Comparison of ENCODE assay signal across 21 cellular contexts in genomic region chr6:168615837-168616236, GRCh38.
DNase-seq lines count a peak whose midpoint lies in the region; ATAC-seq and TF ChIP-seq lines count a peak whose summit lies in the region.
"Had no signal": no experiment of that assay in that cellular context is flagged by ENCODE, and none has a peak within 500 bp of the region (broad histone marks: within the 10 kb centered on the region; RNA-seq: fewer than 3 reads in every experiment).

No MANE protein-coding gene starts in this region.

- ATAC-seq in GM21423 (IDR thresholded peaks at IDR 0.05; ENCODE audit: unreplicated experiment) (no peak), HG02610 (IDR thresholded peaks at IDR 0.05; ENCODE audit: unreplicated experiment) (no peak)
- ATAC-seq: CD8-positive, alpha-beta T cell; PC-3; T-cell had no signal

- no peaks in the 10 kb centered on the region for H3K4me1 ChIP-seq in prostate gland (replicated peaks)

- H3K36me3 ChIP-seq in prostate gland, result no peaks in the 10 kb centered on the region
- H3K36me3 ChIP-seq: BLaER1 had no signal

- DNase-seq in COLO668 (lab: John Stamatoyannopoulos, UW; ENCODE audit: unreplicated experiment), result peak; percentile 2
- DNase-seq in DMS53 treated with DMSO at 0.1 percent for 48 hours (lab: John Stamatoyannopoulos, UW; ENCODE audit: unreplicated experiment), result peak; percentile 26
- peak; percentile 29 for DNase-seq in NCI-H774 (lab: John Stamatoyannopoulos, UW)
- DNase-seq in prostate gland (ENCODE audit: low spot score), result peak; percentile 66
- no peak for DNase-seq in activated gamma-delta T cell treated with Interleukin-2 at 50 U/mL for 16 hours
- DNase-seq in GM13977 (ENCODE audit: low spot score), result no peak
- DNase-seq: CD8-positive, alpha-beta T cell; GOT3; MM.1S; NCI-H1105; NCI-H1694 treated with DMSO at 0.1 percent for 48 hours; NCI-H446 treated with DMSO at 0.1 percent for 48 hours; NCI-H748 treated with DMSO at 0.1 percent for 48 hours; PC-3; RPMI8226; SHP77 treated with DMSO at 0.1 percent for 48 hours; SK-N-SH; T-cell had no signal

- TF ChIP-seq POLR2A in prostate gland (IDR thresholded peaks at IDR 0.05), result no peak

- intact Hi-C loops in prostate gland (cut with DNase I), result loop anchor here (5.0 kb wide), 1 partner anchor 266 kb away; no protein-coding TSS in a partner anchor

- no peak for TF ChIP-seq CTCF in prostate gland (IDR thresholded peaks at IDR 0.05)
- TF ChIP-seq CTCF in GM13977 (IDR thresholded peaks at IDR 0.05; ENCODE audit: extremely low read depth, insufficient read depth, missing control alignments), result no peak

- no peaks in the 10 kb centered on the region for H3K9me3 ChIP-seq in prostate gland
- H3K9me3 ChIP-seq: SK-N-SH had no signal

- in situ Hi-C loops in GM13977 (cut with MboI; ENCODE audit: low pct_unique_long_range_greater_than_20kb, low sequenced_read_pairs, unreplicated experiment), result no loop called here

- WGBS in prostate gland, result 47% methylated on average over 6 of the region's 6 CpGs

- no peak overlapping the region for H3K4me3 ChIP-seq in prostate gland
- H3K4me3 ChIP-seq: BLaER1 had no signal

- H3K27ac ChIP-seq in prostate gland, result peak overlapping the region; percentile 0 to 25
- H3K27ac ChIP-seq: BLaER1 had no signal

- no peaks in the 10 kb centered on the region for H3K27me3 ChIP-seq in prostate gland (replicated peaks; ENCODE audit: insufficient read depth)
- H3K27me3 ChIP-seq: BLaER1 had no signal

Comparison
In these comparisons a context has a peak if more than half of its experiments do, and no peak if none do; other contexts are left out.
1. DNase-seq: peak in COLO668 (single experiment), DMS53 treated with DMSO at 0.1 percent for 48 hours (single experiment), NCI-H774 (single experiment) and prostate gland (single experiment); none in activated gamma-delta T cell treated with Interleukin-2 at 50 U/mL for 16 hours (single experiment) and GM13977 (single experiment).